In genomic region chr1:224381880-224382548, GRCh38 we compare ENCODE assay signal across 18 cellular contexts. TPM values are rescaled to one million over a fixed set of nuclear protein-coding genes. Genes with fewer than 3 reads are reported as not detected.
DNase-seq lines count a peak whose midpoint lies in the region; ATAC-seq, FAIRE-seq and TF ChIP-seq lines count a peak whose summit lies in the region.
"Had no signal": no experiment of that assay in that cellular context is flagged by ENCODE, and none has a peak within 500 bp of the region (broad histone marks: within the 10 kb centered on the region; RNA-seq: fewer than 3 reads in every experiment).

No MANE protein-coding gene starts in this region.

- in situ Hi-C loops in GM23248 (cut with MboI), result no loop called here

- FAIRE-seq in astrocyte (lab: Jason Lieb, UNC), result no peak

- no peak for ATAC-seq in T-cell (replicated peaks in 1 of 4)
- peak; percentile 33 to 56 for ATAC-seq in stimulated activated naive B cell treated with anti-CD40 and anti-IgM and Interleukin-4, amounts not matched to agents 10 μg/mL and 1 μg/mL and 100 μg/mL, for 72 hours (replicated peaks)
- ATAC-seq: heart left ventricle, Panc1, SK-N-SH treated with all-trans-retinoic acid at 6 μM for 48 hours had no signal

- no peak overlapping the region for H3K4ac ChIP-seq in neuronal stem cell (ENCODE audit: low read length)

- DNase-seq in activated naive CD4-positive, alpha-beta T cell treated with anti-CD3 and anti-CD28 coated beads, Interleukin-2, amount 10 ng/mL, durations not matched to agents 7 days and 5 days, result no peak
- no peak for DNase-seq in activated naive CD4-positive, alpha-beta T cell treated with Interleukin-2 at 50 U/mL for 16 hours
- DNase-seq in T-cell (no peak), astrocyte (ENCODE audit: low read depth) (no peak), ecto neural progenitor cell (ENCODE audit: low spot score) (no peak), GM23248 (no peak), neuronal stem cell (ENCODE audit: low spot score) (no peak)
- no peak for DNase-seq in stimulated activated naive B cell treated with anti-CD40 and anti-IgM and Interleukin-4, amounts not matched to agents 10 μg/mL and 1 μg/mL and 100 μg/mL, for 72 hours
- DNase-seq: central memory CD4-positive, alpha-beta T cell; heart left ventricle; NCI-H1417; NCI-H82; stimulated activated naive CD4-positive, alpha-beta T cell treated with Interleukin-2 at 50 U/mL for 16 hours had no signal

- H4K91ac ChIP-seq in neuronal stem cell (ENCODE audit: low read depth, low read length, poor library complexity), result no peak overlapping the region

- H3K18ac ChIP-seq in neuronal stem cell (ENCODE audit: low read length), result no peak overlapping the region

- POLR2A ChIA-PET in T-cell (lab: Charles Lee), result no interaction called here

- H4K20me1 ChIP-seq in astrocyte (ENCODE audit: insufficient read depth, low read length), result peaks cover 9% of the 10 kb centered on the region
- H4K20me1 ChIP-seq in GM23248 (ENCODE audit: insufficient read depth), result no peaks in the 10 kb centered on the region

- no peaks in the 10 kb centered on the region for H3K9me3 ChIP-seq in astrocyte (ENCODE audit: insufficient read depth, low read depth, low read length)
- no peaks in the 10 kb centered on the region for H3K9me3 ChIP-seq in GM23248 (ENCODE audit: low read depth)
- H3K9me3 ChIP-seq in neuronal stem cell (replicated peaks in 1 of 2; ENCODE audit: control insufficient read depth in 2 of 2, insufficient read depth in 1 of 2, low read depth in 1 of 2, low read length in 2 of 2), result no peaks in the 10 kb centered on the region
- H3K9me3 ChIP-seq: heart left ventricle, vagina had no signal

- H3K9me3 Mint-ChIP-seq in activated naive CD4-positive, alpha-beta T cell treated with anti-CD3 and anti-CD28 coated beads, Interleukin-2, amount 10 ng/mL, durations not matched to agents 7 days and 5 days, result no peaks in the 10 kb centered on the region
- no peaks in the 10 kb centered on the region for H3K9me3 Mint-ChIP-seq in T-cell
- no peaks in the 10 kb centered on the region for H3K9me3 Mint-ChIP-seq in astrocyte (ENCODE audit: unreplicated experiment)
- no peaks in the 10 kb centered on the region for H3K9me3 Mint-ChIP-seq in stimulated activated naive B cell treated with anti-CD40 and anti-IgM and Interleukin-4, amounts not matched to agents 10 μg/mL and 1 μg/mL and 100 μg/mL, for 72 hours

- no peaks in the 10 kb centered on the region for H3K27me3 ChIP-seq in astrocyte (ENCODE audit: insufficient read depth, low read length)
- no peaks in the 10 kb centered on the region for H3K27me3 ChIP-seq in GM23248 (replicated peaks; ENCODE audit: insufficient read depth)
- no peaks in the 10 kb centered on the region for H3K27me3 ChIP-seq in neuronal stem cell (ENCODE audit: control insufficient read depth in 3 of 3, insufficient read depth in 3 of 3, low read depth in 1 of 3, low read length in 3 of 3)
- H3K27me3 ChIP-seq: heart left ventricle, vagina had no signal

- no peaks in the 10 kb centered on the region for H3K79me1 ChIP-seq in neuronal stem cell (ENCODE audit: low read depth, low read length)

- H3K36me3 Mint-ChIP-seq in activated naive CD4-positive, alpha-beta T cell treated with anti-CD3 and anti-CD28 coated beads, Interleukin-2, amount 10 ng/mL, durations not matched to agents 7 days and 5 days, result peaks cover 65% of the 10 kb centered on the region
- peaks cover 31% of the 10 kb centered on the region for H3K36me3 Mint-ChIP-seq in T-cell
- H3K36me3 Mint-ChIP-seq in astrocyte (ENCODE audit: low read depth, unreplicated experiment), result peaks cover 3% of the 10 kb centered on the region
- peaks cover 23 to 36% of the 10 kb centered on the region in 2 donors for H3K36me3 Mint-ChIP-seq in stimulated activated naive B cell treated with anti-CD40 and anti-IgM and Interleukin-4, amounts not matched to agents 10 μg/mL and 1 μg/mL and 100 μg/mL, for 72 hours

- H3K27me3 Mint-ChIP-seq in activated naive CD4-positive, alpha-beta T cell treated with anti-CD3 and anti-CD28 coated beads, Interleukin-2, amount 10 ng/mL, durations not matched to agents 7 days and 5 days, result no peaks in the 10 kb centered on the region
- no peaks in the 10 kb centered on the region for H3K27me3 Mint-ChIP-seq in T-cell
- no peaks in the 10 kb centered on the region for H3K27me3 Mint-ChIP-seq in astrocyte (ENCODE audit: low read depth, unreplicated experiment)
- no peaks in the 10 kb centered on the region for H3K27me3 Mint-ChIP-seq in stimulated activated naive B cell treated with anti-CD40 and anti-IgM and Interleukin-4, amounts not matched to agents 10 μg/mL and 1 μg/mL and 100 μg/mL, for 72 hours

- H3K4me3 ChIP-seq in astrocyte (ENCODE audit: insufficient read depth, low read depth, low read length) (no peak overlapping the region), GM23248 (no peak overlapping the region), neuronal stem cell (ENCODE audit: low read length in 2 of 2) (no peak overlapping the region)
- H3K4me3 ChIP-seq: heart left ventricle, lung, smooth muscle cell, vagina had no signal

- H3K4me1 Mint-ChIP-seq in activated naive CD4-positive, alpha-beta T cell treated with anti-CD3 and anti-CD28 coated beads, Interleukin-2, amount 10 ng/mL, durations not matched to agents 7 days and 5 days, result peaks cover 74% of the 10 kb centered on the region
- peaks cover 76 to 83% (median 80%) of the 10 kb centered on the region in 3 donors for H3K4me1 Mint-ChIP-seq in T-cell
- H3K4me1 Mint-ChIP-seq in astrocyte (ENCODE audit: low read depth, unreplicated experiment), result peaks cover 23% of the 10 kb centered on the region
- H3K4me1 Mint-ChIP-seq in stimulated activated naive B cell treated with anti-CD40 and anti-IgM and Interleukin-4, amounts not matched to agents 10 μg/mL and 1 μg/mL and 100 μg/mL, for 72 hours, result peaks cover 17 to 50% of the 10 kb centered on the region in 2 donors

- WGBS in GM23248 (ENCODE audit: low coverage in 1 of 2, low lambda C conversion rate in 2 of 2, missing lambda C conversion rate in 2 of 2), 2 experiments, result 72 to 80% methylated on average over 4 of the region's 4 CpGs
- WGBS in neuronal stem cell (ENCODE audit: extremely low coverage in 2 of 2, insufficient read length in 2 of 2, insufficient replicate concordance in 1 of 2), 2 donors, result no CpG with 5 or more reads among the region's 4 CpGs

- no peak overlapping the region for H3K4me2 ChIP-seq in astrocyte (ENCODE audit: low read length)
- H3K4me2 ChIP-seq in GM23248 (ENCODE audit: unreplicated experiment), result no peak overlapping the region
- no peak overlapping the region for H3K4me2 ChIP-seq in neuronal stem cell (ENCODE audit: insufficient read depth, low read length, poor library complexity, severe bottlenecking)
- H3K4me2 ChIP-seq: smooth muscle cell had no signal

- H2BK15ac ChIP-seq in neuronal stem cell (ENCODE audit: low read length), result no peak overlapping the region

- H3K9ac ChIP-seq in astrocyte (ENCODE audit: low read length) (no peak overlapping the region), GM23248 (no peak overlapping the region), neuronal stem cell (ENCODE audit: low read depth, low read length, poor library complexity) (no peak overlapping the region)

- H2BK120ac ChIP-seq in neuronal stem cell (ENCODE audit: low read depth, low read length), result no peak overlapping the region

- peaks cover 76% of the 10 kb centered on the region for H3F3A ChIP-seq in GM23248 (ENCODE audit: insufficient read depth)

- no peak overlapping the region for H2AK5ac ChIP-seq in neuronal stem cell (ENCODE audit: low read depth, low read length)

- no peak overlapping the region for H2BK12ac ChIP-seq in neuronal stem cell (ENCODE audit: low read length)

- no peaks in the 10 kb centered on the region for H3K79me2 ChIP-seq in astrocyte (ENCODE audit: insufficient read depth, low read length)
- no peaks in the 10 kb centered on the region for H3K79me2 ChIP-seq in GM23248 (ENCODE audit: insufficient read depth)

- no peak overlapping the region for H3K23ac ChIP-seq in neuronal stem cell (ENCODE audit: low read depth, low read length, poor library complexity)

- H3K14ac ChIP-seq in neuronal stem cell (ENCODE audit: low read length), result no peak overlapping the region

- no peak overlapping the region for H4K8ac ChIP-seq in neuronal stem cell (ENCODE audit: low read depth, low read length)

- no peak overlapping the region for H2BK5ac ChIP-seq in neuronal stem cell (ENCODE audit: low read length)

- no peaks in the 10 kb centered on the region for H3K9me2 ChIP-seq in GM23248 (ENCODE audit: insufficient read depth)

- H3K27ac ChIP-seq in astrocyte (ENCODE audit: low read depth, low read length) (no peak overlapping the region), GM23248 (no peak overlapping the region), neuronal stem cell (replicated peaks; ENCODE audit: low read length) (no peak overlapping the region)
- H3K27ac ChIP-seq: heart left ventricle, vagina had no signal

- no peak overlapping the region for H3K4me3 Mint-ChIP-seq in activated naive CD4-positive, alpha-beta T cell treated with anti-CD3 and anti-CD28 coated beads, Interleukin-2, amount 10 ng/mL, durations not matched to agents 7 days and 5 days
- H3K4me3 Mint-ChIP-seq in T-cell (peak overlapping the region in 1 of 3 donors; percentile 78), astrocyte (ENCODE audit: unreplicated experiment) (no peak overlapping the region)
- no peak overlapping the region for H3K4me3 Mint-ChIP-seq in stimulated activated naive B cell treated with anti-CD40 and anti-IgM and Interleukin-4, amounts not matched to agents 10 μg/mL and 1 μg/mL and 100 μg/mL, for 72 hours

- CTCF ChIA-PET in activated naive CD4-positive, alpha-beta T cell treated with anti-CD3 and anti-CD28 coated beads, Interleukin-2, amount 10 ng/mL, durations not matched to agents 7 days and 5 days (lab: Charles Lee), result interaction anchor here (0.8 to 1.5 kb wide), 3 partner anchors 13 to 51 kb away, joined by 3 to 4 read pairs (median 3); no protein-coding TSS in a partner anchor
- CTCF ChIA-PET in T-cell (lab: Charles Lee), result interaction anchor here in 1 of 2 donors (1.0 kb wide), 1 partner anchor 23 kb away, joined by 3 read pairs; no protein-coding TSS in a partner anchor

- H2AFZ ChIP-seq in astrocyte (ENCODE audit: low read depth, low read length) (no peak overlapping the region), GM23248 (no peak overlapping the region), neuronal stem cell (ENCODE audit: low read length) (no peak overlapping the region)

- H3K4me1 ChIP-seq in astrocyte (ENCODE audit: insufficient read depth, low read length) (peaks cover 2% of the 10 kb centered on the region), GM23248 (ENCODE audit: insufficient read depth) (peaks cover 9% of the 10 kb centered on the region), neuronal stem cell (ENCODE audit: control insufficient read depth in 2 of 2, insufficient read depth in 1 of 2, low read depth in 1 of 2, low read length in 2 of 2) (no peaks in the 10 kb centered on the region)
- H3K4me1 ChIP-seq: vagina had no signal

- peaks cover 9% of the 10 kb centered on the region for H3K36me3 ChIP-seq in astrocyte (ENCODE audit: insufficient read depth, low read length)
- peaks cover 29% of the 10 kb centered on the region for H3K36me3 ChIP-seq in GM23248 (ENCODE audit: low read depth)
- peaks cover 6 to 67% of the 10 kb centered on the region in 2 donors for H3K36me3 ChIP-seq in neuronal stem cell (replicated peaks in 1 of 2; ENCODE audit: control insufficient read depth in 2 of 2, insufficient read depth in 2 of 2, low read length in 2 of 2)

- peak overlapping the region; percentile 73 for H3K27ac Mint-ChIP-seq in activated naive CD4-positive, alpha-beta T cell treated with anti-CD3 and anti-CD28 coated beads, Interleukin-2, amount 10 ng/mL, durations not matched to agents 7 days and 5 days
- H3K27ac Mint-ChIP-seq in T-cell (peak overlapping the region; percentile 84 to 87), astrocyte (ENCODE audit: unreplicated experiment) (peak overlapping the region; percentile 81)
- peak overlapping the region; percentile 39 for H3K27ac Mint-ChIP-seq in stimulated activated naive B cell treated with anti-CD40 and anti-IgM and Interleukin-4, amounts not matched to agents 10 μg/mL and 1 μg/mL and 100 μg/mL, for 72 hours

- no peak for TF ChIP-seq CTCF in astrocyte (IDR thresholded peaks at IDR 0.05; ENCODE audit: insufficient read depth, low read depth, low read length)

RNA-seq across cellular contexts. Expression of gene CNIH4, which starts 25.3 kb away (rescaled TPM):
- 10 to 100 TPM; 25.9 to 40.9 (median 38.8) TPM for total RNA-seq in T-cell
- total RNA-seq in astrocyte, result 65.8 and 68.0 TPM in 2 replicates
- 53.9 and 73.5 TPM in 2 replicates for total RNA-seq in GM23248 (2014; rRNA removed; shearing (Covaris generic))
- polyA plus RNA-seq in GM23248 (2016; fragmentation: Nextera tagmentation; extraction: Ambion mirVana), result 142 TPM in 2 replicates
- 116 TPM for polyA plus RNA-seq in neuronal stem cell (2013, experiment 1 of 2)
- polyA plus RNA-seq in neuronal stem cell (2013, experiment 2 of 2), result 118 TPM

RNA-seq across cellular contexts. Expression of gene NVL, which starts 52.0 kb away (rescaled TPM):
- total RNA-seq in T-cell (10 to 100 TPM; 32.5 to 42.0 (median 37.6) TPM), astrocyte (30.6 and 36.2 TPM in 2 replicates)
- 25.8 and 28.3 TPM in 2 replicates for total RNA-seq in GM23248 (2014; rRNA removed; shearing (Covaris generic))
- 17.9 and 20.6 TPM in 2 replicates for polyA plus RNA-seq in GM23248 (2016; fragmentation: Nextera tagmentation; extraction: Ambion mirVana)
- polyA plus RNA-seq in neuronal stem cell (2013, experiment 1 of 2), result 34.4 TPM
- 31.4 TPM for polyA plus RNA-seq in neuronal stem cell (2013, experiment 2 of 2)

RNA-seq across cellular contexts. Expression of gene WDR26, which starts 52.6 kb away (rescaled TPM):
- 100 to 1,000 TPM in 2 of 5 donors, 10 to 100 TPM in 3; 90.7 to 166 (median 96.3) TPM for total RNA-seq in T-cell
- total RNA-seq in astrocyte, result 105 and 113 TPM in 2 replicates
- total RNA-seq in GM23248 (2014; rRNA removed; shearing (Covaris generic)), result 38.7 and 43.4 TPM in 2 replicates
- polyA plus RNA-seq in GM23248 (2016; fragmentation: Nextera tagmentation; extraction: Ambion mirVana), result 10.5 and 10.7 TPM in 2 replicates
- 32.0 TPM for polyA plus RNA-seq in neuronal stem cell (2013, experiment 1 of 2)
- polyA plus RNA-seq in neuronal stem cell (2013, experiment 2 of 2), result 32.0 TPM

Comparison
In these comparisons a context has a peak if more than half of its experiments do, and no peak if none do; other contexts are left out.
1. ATAC-seq: peak in stimulated activated naive B cell treated with anti-CD40 and anti-IgM and Interleukin-4, amounts not matched to agents 10 μg/mL and 1 μg/mL and 100 μg/mL, for 72 hours (2 of 2); none in T-cell (0 of 4).
2. Peak in every context shown above with its lines, with median percentiles within 50 percentile points of each other: H3K27ac Mint-ChIP-seq.